8 cellular contexts compared by ENCODE assay signal in genomic region chr4:139214039-139214534, GRCh38. TPM values are rescaled to one million over a fixed set of nuclear protein-coding genes. Genes with fewer than 3 reads are reported as not detected.
DNase-seq lines count a peak whose midpoint lies in the region; ATAC-seq and TF ChIP-seq lines count a peak whose summit lies in the region.

No MANE protein-coding gene starts in this region.

- H3K4me3 ChIP-seq in GM06990 (replicated peaks; ENCODE audit: low read depth, low read length) (no peak overlapping the region), SK-N-SH (ENCODE audit: low read depth in 2 of 2, low read length in 1 of 2) (no peak overlapping the region)
- H3K4me3 ChIP-seq in effector memory CD4-positive, alpha-beta T cell (ENCODE audit: insufficient read depth, low read depth, low read length, poor library complexity, severe bottlenecking), result no peak overlapping the region

- peak overlapping the region; percentile 30; the same call in 1 of the 2 replicates for H2AFZ ChIP-seq in SK-N-SH (ENCODE audit: low read depth)

- H3K4me1 Mint-ChIP-seq in naive B cell, result peaks cover 13 to 19% (median 14%) of the 10 kb centered on the region in 3 donors

- H3K4me2 ChIP-seq in SK-N-SH, result no peak overlapping the region

- H3K27ac Mint-ChIP-seq in naive B cell, result peak overlapping the region; percentile 30 to 90 (median 77)

- no peak overlapping the region for H3K9ac ChIP-seq in SK-N-SH

- no peaks in the 10 kb centered on the region for H3K79me2 ChIP-seq in SK-N-SH (ENCODE audit: insufficient read depth)

- no peaks in the 10 kb centered on the region for H3F3A ChIP-seq in SK-N-SH (replicated peaks; ENCODE audit: insufficient read depth)

- WGBS in SK-N-SH (ENCODE audit: low lambda C conversion rate), result 82% methylated on average over 7 of the region's 7 CpGs

- TF ChIP-seq CTCF in GM06990 (IDR thresholded peaks at IDR 0.05; ENCODE audit: insufficient read depth, low read length, poor library complexity, severe bottlenecking) (no peak), SK-N-SH (IDR thresholded peaks at IDR 0.05) (no peak)

- no peaks in the 10 kb centered on the region for H3K9me3 ChIP-seq in SK-N-SH
- H3K9me3 ChIP-seq in effector memory CD4-positive, alpha-beta T cell (ENCODE audit: control insufficient read depth, low read length), result no peaks in the 10 kb centered on the region

- H3K4me1 ChIP-seq in SK-N-SH (ENCODE audit: control insufficient read depth in 1 of 2, insufficient read depth in 2 of 2, low read depth in 1 of 2, low read length in 1 of 2), result peaks cover 0 to 9% of the 10 kb centered on the region in 2 experiments; a peak in 2 of 4 replicates
- no peaks in the 10 kb centered on the region for H3K4me1 ChIP-seq in effector memory CD4-positive, alpha-beta T cell (ENCODE audit: control insufficient read depth, insufficient read depth, low read length, poor library complexity, severe bottlenecking)

- no peaks in the 10 kb centered on the region for H3K9me3 Mint-ChIP-seq in naive B cell

- H3K27me3 Mint-ChIP-seq in naive B cell, result no peaks in the 10 kb centered on the region

- H3K9me2 ChIP-seq in SK-N-SH, result no peaks in the 10 kb centered on the region

- no peaks in the 10 kb centered on the region for H3K36me3 Mint-ChIP-seq in naive B cell

- peak overlapping the region in 4 of 8 donors; percentile 12 to 58 (median 34) for H3K4me3 Mint-ChIP-seq in naive B cell

- DNase-seq in GM06990 (ENCODE audit: extremely low read depth, insufficient read length), result peak; percentile 76
- DNase-seq in SK-N-SH, result no peak
- DNase-seq in naive B cell, result peak; percentile 64
- DNase-seq in effector memory CD4-positive, alpha-beta T cell, result no peak
- DNase-seq in SW 1271 (lab: John Stamatoyannopoulos, UW), result no peak
- DNase-seq in NCI-H1417 treated with DMSO at 0.1 percent for 48 hours (lab: John Stamatoyannopoulos, UW), result no peak

- H3K36me3 ChIP-seq in GM06990 (ENCODE audit: control insufficient read depth, insufficient read depth, low read length) (no peaks in the 10 kb centered on the region), SK-N-SH (replicated peaks in 1 of 2; ENCODE audit: control insufficient read depth in 1 of 2, insufficient read depth in 2 of 2, low read length in 1 of 2) (no peaks in the 10 kb centered on the region)
- no peaks in the 10 kb centered on the region for H3K36me3 ChIP-seq in effector memory CD4-positive, alpha-beta T cell (ENCODE audit: control insufficient read depth, insufficient read depth, low read length)

- TF ChIP-seq EP300 in SK-N-SH (IDR thresholded peaks at IDR 0.05; ENCODE audit: borderline replicate concordance in 1 of 2, low read depth in 1 of 2, low read length in 1 of 2), result no peak

- no peaks in the 10 kb centered on the region for H4K20me1 ChIP-seq in SK-N-SH (ENCODE audit: insufficient read depth)

- CTCF ChIA-PET in SK-N-SH (lab: Yijun Ruan, JAX), result interaction anchor here (1.7 kb wide), 1 partner anchor 14 kb away, joined by 3 read pairs; no protein-coding TSS in a partner anchor

- POLR2A ChIA-PET in SK-N-SH (lab: Yijun Ruan, JAX), result no interaction called here

- no peak overlapping the region for H3K27ac ChIP-seq in SK-N-SH (ENCODE audit: low read depth in 2 of 2, low read length in 1 of 2)
- H3K27ac ChIP-seq in effector memory CD4-positive, alpha-beta T cell (ENCODE audit: insufficient read depth, low read length, poor library complexity, severe bottlenecking), result no peak overlapping the region

- H3K27me3 ChIP-seq in GM06990 (replicated peaks; ENCODE audit: control insufficient read depth, insufficient read depth, low read length) (no peaks in the 10 kb centered on the region), SK-N-SH (ENCODE audit: insufficient read depth) (no peaks in the 10 kb centered on the region)
- no peaks in the 10 kb centered on the region for H3K27me3 ChIP-seq in effector memory CD4-positive, alpha-beta T cell (replicated peaks; ENCODE audit: control insufficient read depth, insufficient read depth, low read length, poor library complexity, severe bottlenecking)

- no peak for TF ChIP-seq RAD21 in SK-N-SH (IDR thresholded peaks at IDR 0.05; ENCODE audit: low read length)

- ATAC-seq in GM21423 (IDR thresholded peaks at IDR 0.05; ENCODE audit: unreplicated experiment) (peak; percentile 98), HG03469 (IDR thresholded peaks at IDR 0.05; ENCODE audit: unreplicated experiment) (peak; percentile 98), naive B cell (ENCODE audit: low read depth in 2 of 2) (peak; percentile 100)

TF ChIP-seq in SK-N-SH, 30 proteins besides CTCF, POLR2A, EP300 and RAD21:
- no peak for TF ChIP-seq SIN3A (IDR thresholded peaks at IDR 0.05; ENCODE audit: borderline replicate concordance, low read depth, low read length)

RNA-seq across cellular contexts. Expression of gene ELF2, which starts 37.1 kb away (rescaled TPM):
- 14.0 and 19.1 TPM in 2 replicates for polyA plus RNA-seq in SK-N-SH (2012; rRNA removed)
- 16.8 and 17.6 TPM in 2 replicates for polyA plus RNA-seq in SK-N-SH (2012; cell fraction: cytosol; rRNA removed)
- polyA plus RNA-seq in SK-N-SH (2012; cell fraction: nucleus; rRNA removed), result 24.5 and 41.2 TPM in 2 replicates
- 10 to 100 TPM; 40.5 to 56.7 (median 45.9) TPM for polyA plus RNA-seq in naive B cell (ENCODE audit: low read depth in 6 of 6)

Comparison
In these comparisons a context has a peak if more than half of its experiments do, and no peak if none do; other contexts are left out.
1. DNase-seq: peak in GM06990 (single experiment) and naive B cell (single experiment); none in SK-N-SH (single experiment), effector memory CD4-positive, alpha-beta T cell (0 of 3), SW 1271 (0 of 2) and NCI-H1417 treated with DMSO at 0.1 percent for 48 hours (single experiment).
2. Peak in every context shown above with its lines, with median percentiles within 50 percentile points of each other: ATAC-seq.